Comparison of ENCODE assay signal across 27 cellular contexts in the genomic region with DNA sequence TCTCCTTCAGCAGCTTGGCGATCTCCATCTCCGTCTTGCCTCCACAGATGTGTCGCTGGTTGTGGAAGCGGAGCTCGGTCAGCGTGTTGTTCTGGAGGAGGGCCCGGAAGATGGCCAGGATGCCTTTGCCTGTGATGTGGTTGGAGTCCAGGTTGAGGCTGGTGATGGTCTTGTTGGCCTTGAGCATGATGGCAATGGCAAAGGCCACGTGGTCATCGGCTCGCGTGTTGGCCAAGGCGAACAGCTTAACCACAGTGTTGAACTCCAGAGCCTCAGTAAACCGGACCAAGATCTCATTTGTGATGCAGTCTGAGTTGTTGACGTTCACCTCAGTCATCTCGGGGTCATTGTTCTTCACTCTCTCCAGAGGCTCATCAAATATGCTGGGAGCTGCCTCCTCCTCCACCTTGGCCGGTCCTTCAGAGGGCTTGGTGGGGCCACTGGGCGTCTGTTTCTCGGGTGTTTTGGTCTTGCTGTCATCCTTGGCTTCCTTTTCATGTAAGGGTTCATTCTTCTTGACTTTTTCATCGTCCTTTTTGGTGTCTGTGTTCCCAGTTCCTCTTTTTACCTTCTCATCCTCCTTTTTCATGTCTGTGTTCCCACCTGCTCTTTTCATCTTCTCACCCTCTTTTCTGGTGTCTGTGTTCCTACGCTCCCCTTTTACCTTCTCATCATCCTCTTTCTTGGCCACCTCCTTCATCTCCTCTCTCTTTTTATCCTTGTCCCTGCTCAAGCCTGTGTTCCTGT. TPM values are rescaled to one million over a fixed set of nuclear protein-coding genes. Genes with fewer than 3 reads are reported as not detected.
DNase-seq lines count a peak whose midpoint lies in the region; TF ChIP-seq lines count a peak whose summit lies in the region.
"Had no signal": no experiment of that assay in that cellular context is flagged by ENCODE, and none has a peak within 500 bp of the region (broad histone marks: within the 10 kb centered on the region; RNA-seq: fewer than 3 reads in every experiment).

No MANE protein-coding gene starts in this region.

- H3K27ac Mint-ChIP-seq in HFFc6: peak overlapping the region; percentile 51; the same call in 1 of the 2 replicates
- H3K27ac Mint-ChIP-seq: activated CD4-positive, alpha-beta T cell treated with anti-CD3 and anti-CD28 coated beads, Interleukin-2, amount 10 ng/mL, durations not matched to agents 24 days and 14 days; activated naive CD8-positive, alpha-beta T cell; dendritic cell treated with granulocyte-macrophage colony-stimulating factor and Interleukin-4, amounts not matched to agents 40 ng/mL and 50 ng/mL, for 4 days; T-helper 17 cell had no signal

- H3K4me3 Mint-ChIP-seq in HFFc6: no peak overlapping the region
- H3K4me3 Mint-ChIP-seq: activated CD4-positive, alpha-beta T cell treated with anti-CD3 and anti-CD28 coated beads, Interleukin-2, amount 10 ng/mL, durations not matched to agents 24 days and 14 days; activated naive CD8-positive, alpha-beta T cell; dendritic cell treated with granulocyte-macrophage colony-stimulating factor and Interleukin-4, amounts not matched to agents 40 ng/mL and 50 ng/mL, for 4 days; immature natural killer cell; T-helper 17 cell had no signal

- no peaks in the 10 kb centered on the region; the same call in 1 of the 2 replicates for H3K27me3 Mint-ChIP-seq in HFFc6 (ENCODE audit: insufficient read depth)
- H3K27me3 Mint-ChIP-seq: activated naive CD8-positive, alpha-beta T cell had no signal

- no peak overlapping the region for H3K4me2 ChIP-seq in neuronal stem cell (ENCODE audit: insufficient read depth, low read length, poor library complexity, severe bottlenecking)
- H3K4me2 ChIP-seq: BLaER1 treated with 17β-estradiol and CSF1 and Interleukin-3, amounts not matched to agents 10 nM and 100 nM; hepatocyte had no signal

- no peak overlapping the region for H3K9ac ChIP-seq in neuronal stem cell (ENCODE audit: low read depth, low read length, poor library complexity)
- H3K9ac ChIP-seq: BLaER1 treated with 17β-estradiol and CSF1 and Interleukin-3, amounts not matched to agents 10 nM and 100 nM had no signal

- no CpG with 5 or more reads among the region's 20 CpGs for WGBS in neuronal stem cell (ENCODE audit: extremely low coverage in 2 of 2, insufficient read length in 2 of 2, insufficient replicate concordance in 1 of 2), 2 donors

- H2BK5ac ChIP-seq in neuronal stem cell (ENCODE audit: low read length): no peak overlapping the region

- TF ChIP-seq CTCF in HFFc6 (IDR thresholded peaks at IDR 0.05): no peak

- H4K91ac ChIP-seq in neuronal stem cell (ENCODE audit: low read depth, low read length, poor library complexity): no peak overlapping the region

- peaks cover 6 to 8% of the 10 kb centered on the region in 2 donors for H3K4me1 ChIP-seq in neuronal stem cell (ENCODE audit: control insufficient read depth in 2 of 2, insufficient read depth in 1 of 2, low read depth in 1 of 2, low read length in 2 of 2)
- H3K4me1 ChIP-seq in SJCRH30: peaks cover 16% of the 10 kb centered on the region

- H2AFZ ChIP-seq in neuronal stem cell (ENCODE audit: low read length): no peak overlapping the region
- H2AFZ ChIP-seq: hepatocyte had no signal

- H2AK5ac ChIP-seq in neuronal stem cell (ENCODE audit: low read depth, low read length): peak overlapping the region; percentile 33

- H3K9me3 ChIP-seq in neuronal stem cell (replicated peaks in 1 of 2; ENCODE audit: control insufficient read depth in 2 of 2, insufficient read depth in 1 of 2, low read depth in 1 of 2, low read length in 2 of 2) (no peaks in the 10 kb centered on the region), SJCRH30 (replicated peaks) (no peaks in the 10 kb centered on the region)
- H3K9me3 ChIP-seq: BLaER1 treated with 17β-estradiol and CSF1 and Interleukin-3, amounts not matched to agents 10 nM and 100 nM had no signal

- H3K23ac ChIP-seq in neuronal stem cell (ENCODE audit: low read depth, low read length, poor library complexity): peak overlapping the region; percentile 35

- no peaks in the 10 kb centered on the region for H3K36me3 ChIP-seq in neuronal stem cell (replicated peaks in 1 of 2; ENCODE audit: control insufficient read depth in 2 of 2, insufficient read depth in 2 of 2, low read length in 2 of 2)
- no peaks in the 10 kb centered on the region for H3K36me3 ChIP-seq in SJCRH30
- H3K36me3 ChIP-seq: BLaER1 treated with 17β-estradiol and CSF1 and Interleukin-3, amounts not matched to agents 10 nM and 100 nM; brain microvascular endothelial cell had no signal

- no peak overlapping the region for H2BK15ac ChIP-seq in neuronal stem cell (ENCODE audit: low read length)

- no peak overlapping the region for H3K18ac ChIP-seq in neuronal stem cell (ENCODE audit: low read length)

- no peak overlapping the region for H4K8ac ChIP-seq in neuronal stem cell (ENCODE audit: low read depth, low read length)

- no peaks in the 10 kb centered on the region for H3K9me3 Mint-ChIP-seq in HFFc6
- H3K9me3 Mint-ChIP-seq: activated CD4-positive, alpha-beta T cell treated with anti-CD3 and anti-CD28 coated beads, Interleukin-2, amount 10 ng/mL, durations not matched to agents 24 days and 14 days; dendritic cell treated with granulocyte-macrophage colony-stimulating factor and Interleukin-4, amounts not matched to agents 40 ng/mL and 50 ng/mL, for 4 days; immature natural killer cell had no signal

- no peaks in the 10 kb centered on the region for H3K79me1 ChIP-seq in neuronal stem cell (ENCODE audit: low read depth, low read length)

- H3K36me3 Mint-ChIP-seq in HFFc6 (ENCODE audit: low read depth): peaks cover 36% of the 10 kb centered on the region
- H3K36me3 Mint-ChIP-seq: activated naive CD8-positive, alpha-beta T cell; immature natural killer cell had no signal

- H3K27ac ChIP-seq in cingulate gyrus (ENCODE audit: low read depth, low read length): peak overlapping the region; percentile 34
- no peak overlapping the region for H3K27ac ChIP-seq in neuronal stem cell (replicated peaks; ENCODE audit: low read length)
- H3K27ac ChIP-seq in temporal lobe (ENCODE audit: low read depth, low read length): peak overlapping the region; percentile 40
- no peak overlapping the region for H3K27ac ChIP-seq in SJCRH30
- H3K27ac ChIP-seq: BLaER1 treated with 17β-estradiol and CSF1 and Interleukin-3, amounts not matched to agents 10 nM and 100 nM; brain microvascular endothelial cell; hepatocyte; HL-60 had no signal

- H3K4me1 Mint-ChIP-seq in HFFc6 (ENCODE audit: low read depth): peaks cover 79% of the 10 kb centered on the region

- peaks cover 0 to 19% (median 1%) of the 10 kb centered on the region in 3 experiments for H3K27me3 ChIP-seq in neuronal stem cell (ENCODE audit: control insufficient read depth in 3 of 3, insufficient read depth in 3 of 3, low read depth in 1 of 3, low read length in 3 of 3)
- 0 out of 2 replicates have a peak, but pooled peaks cover 1% of the 10 kb centered on the region for H3K27me3 ChIP-seq in SJCRH30
- H3K27me3 ChIP-seq: BLaER1 treated with 17β-estradiol and CSF1 and Interleukin-3, amounts not matched to agents 10 nM and 100 nM; brain microvascular endothelial cell; hepatocyte had no signal

- DNase-seq in HFFc6 (no peak), neuronal stem cell (ENCODE audit: low spot score) (no peak), SJCRH30 (no peak), Kasumi-1 (lab: John Stamatoyannopoulos, UW) (no peak)
- DNase-seq in stimulated activated naive CD4-positive, alpha-beta T cell (lab: John Stamatoyannopoulos, UW): no peak
- no peak for DNase-seq in effector CD4-positive, alpha-beta T cell
- DNase-seq: activated CD4-positive, alpha-beta T cell treated with anti-CD3 and anti-CD28 coated beads, Interleukin-2, amount 10 ng/mL, durations not matched to agents 24 days and 14 days; brain microvascular endothelial cell; foreskin fibroblast; immature natural killer cell; left ventricle myocardium superior; NCI-H1417; NCI-H510A; NK-92 treated with Interleukin-12 subunit alpha and Interleukin-12 subunit beta, amount 100 ng/mL, for 24 hours; SIG-M5; stimulated activated CD4-positive, alpha-beta T cell treated with anti-CD3 and anti-CD28 coated beads, Interleukin-4, amount 100 ng/mL, for 1 hour; stimulated activated naive CD8-positive, alpha-beta T cell treated with anti-CD3 and anti-CD28 coated beads, Interleukin-15, Interleukin-2, amounts not matched to agents 100 U/mL and 50 U/mL, for 24 hours; T-helper 17 cell had no signal

- H2BK120ac ChIP-seq in neuronal stem cell (ENCODE audit: low read depth, low read length): no peak overlapping the region

- H2BK12ac ChIP-seq in neuronal stem cell (ENCODE audit: low read length): no peak overlapping the region

- H3K4me3 ChIP-seq in neuronal stem cell (ENCODE audit: low read length in 2 of 2) (no peak overlapping the region), SJCRH30 (no peak overlapping the region)
- H3K4me3 ChIP-seq: BLaER1 treated with 17β-estradiol and CSF1 and Interleukin-3, amounts not matched to agents 10 nM and 100 nM; hepatocyte had no signal

- peak overlapping the region; percentile 71 for H3K14ac ChIP-seq in neuronal stem cell (ENCODE audit: low read length)

- H3K4ac ChIP-seq in neuronal stem cell (ENCODE audit: low read length): no peak overlapping the region

RNA-seq across cellular contexts. Expression of a gene that starts 11.2 kb away (rescaled TPM):
- total RNA-seq in HFFc6 (2021; fragmentation: NEBNext Ultra II Directional; extraction: Animal tissue kit (Norgen Biotek cat#: 25700)): 10 to 100 TPM; 29.8 to 49.6 (median 39.9) TPM
- 10.6 TPM for polyA plus RNA-seq in neuronal stem cell (2013, experiment 1 of 2)
- polyA plus RNA-seq in neuronal stem cell (2013, experiment 2 of 2): 11.6 TPM
- total RNA-seq in temporal lobe: 17.2 TPM
- 3.5 and 3.8 TPM in 2 replicates for total RNA-seq in SJCRH30 (2014; rRNA removed; shearing (Covaris generic))

RNA-seq across cellular contexts. Expression of a gene that starts 46.5 kb away (rescaled TPM):
- total RNA-seq in HFFc6 (2021; fragmentation: NEBNext Ultra II Directional; extraction: Animal tissue kit (Norgen Biotek cat#: 25700)): 10 to 100 TPM; 19.0 to 37.4 (median 36.5) TPM
- polyA plus RNA-seq in neuronal stem cell (2013, experiment 1 of 2): 1.2 TPM
- 1.2 TPM for polyA plus RNA-seq in neuronal stem cell (2013, experiment 2 of 2)
- 0.49 TPM for total RNA-seq in temporal lobe
- total RNA-seq in SJCRH30 (2014; rRNA removed; shearing (Covaris generic)): not detected in 2 replicates
- total RNA-seq: activated CD4-positive, alpha-beta T cell treated with anti-CD3 and anti-CD28 coated beads, Interleukin-2, amount 10 ng/mL, durations not matched to agents 24 days and 14 days; Daoy; T-helper 17 cell had no signal
- polyA plus RNA-seq: immature natural killer cell, neural cell had no signal

RNA-seq across cellular contexts. Expression of a gene that starts 55.4 kb away (rescaled TPM):
- 100 to 1,000 TPM; 114 to 128 (median 122) TPM for total RNA-seq in HFFc6 (2021; fragmentation: NEBNext Ultra II Directional; extraction: Animal tissue kit (Norgen Biotek cat#: 25700))
- 29.4 TPM for polyA plus RNA-seq in neuronal stem cell (2013, experiment 1 of 2)
- polyA plus RNA-seq in neuronal stem cell (2013, experiment 2 of 2): 29.5 TPM
- 41.8 TPM for total RNA-seq in temporal lobe
- total RNA-seq in SJCRH30 (2014; rRNA removed; shearing (Covaris generic)): 86.8 and 89.5 TPM in 2 replicates

Comparison
In these comparisons a context has a peak if more than half of its experiments do, and no peak if none do; other contexts are left out.
1. H3K27ac ChIP-seq: peak in cingulate gyrus (single experiment) and temporal lobe (single experiment); none in neuronal stem cell (single experiment) and SJCRH30 (single experiment).
2. RNA of a gene that starts 46.5 kb away (total RNA-seq): 19.0 to 37.4 TPM in HFFc6; 0.49 TPM in temporal lobe (single experiment) and not detected in SJCRH30; every median in the first group is over 10 times any median in the second.